In the genomic region with DNA sequence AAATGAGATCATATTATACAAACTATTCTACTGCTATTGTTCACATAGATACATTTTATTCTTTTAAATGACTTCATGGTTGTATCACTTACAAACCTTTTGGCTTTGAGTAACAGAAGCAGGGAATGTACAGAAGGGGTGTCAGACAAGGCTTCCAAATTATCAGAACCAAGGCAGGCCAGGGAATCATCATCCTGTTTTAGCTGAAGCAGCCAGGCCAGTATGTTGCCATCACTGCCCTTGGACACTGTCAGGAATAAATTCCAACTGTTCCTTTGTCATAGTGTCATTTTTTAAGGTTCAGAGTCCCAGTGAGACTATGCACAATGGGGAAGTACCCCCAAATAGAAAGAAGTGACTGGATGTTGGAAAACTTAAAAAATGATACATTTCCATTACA, we compare ENCODE assay signal across 25 cellular contexts.
"Had no signal": no experiment of that assay in that cellular context is flagged by ENCODE, and none has a peak within 500 bp of the region (broad histone marks: within the 10 kb centered on the region; RNA-seq: fewer than 3 reads in every experiment).

No MANE protein-coding gene starts in this region.

- H3K4me1 ChIP-seq: testis, tibial nerve had no signal

- H3K4me3 ChIP-seq: stomach, suprapubic skin, testis, thoracic aorta, thyroid gland, tibial artery, tibial nerve, transverse colon, upper lobe of left lung, uterus, vagina had no signal

- H3K9me3 ChIP-seq: stomach, suprapubic skin, testis, thoracic aorta, thyroid gland, tibial artery, tibial nerve, transverse colon, upper lobe of left lung, uterus, vagina had no signal

- H3K27ac ChIP-seq: stomach, suprapubic skin, testis, thoracic aorta, thyroid gland, tibial artery, tibial nerve, transverse colon, upper lobe of left lung, uterus, vagina had no signal

- H3K27me3 ChIP-seq: stomach, suprapubic skin, testis, thyroid gland, tibial artery, tibial nerve, transverse colon, upper lobe of left lung, uterus, vagina had no signal

- DNase-seq: stimulated activated CD4-positive, alpha-beta T cell treated with anti-CD3 and anti-CD28 coated beads, Interleukin-2, amount 100 ng/mL, for 48 hours; stimulated activated CD4-positive, alpha-beta T cell treated with anti-CD3 and anti-CD28 coated beads, Interleukin-4, amount 100 ng/mL, for 1 hour; stimulated activated CD4-positive, alpha-beta T cell treated with anti-CD3 and anti-CD28 coated beads, Interleukin-4, amount 100 ng/mL, for 24 hours; stimulated activated CD4-positive, alpha-beta T cell treated with anti-CD3 and anti-CD28 coated beads, Interleukin-4, amount 100 ng/mL, for 4 hours; stimulated activated CD8-positive, alpha-beta memory T cell treated with anti-CD3 and anti-CD28 coated beads, Interleukin-4, amount 100 ng/mL, for 48 hours; stimulated activated naive B cell treated with anti-CD40 and anti-IgM and Interleukin-4, amounts not matched to agents 10 μg/mL and 1 μg/mL and 100 μg/mL, for 72 hours; stimulated activated naive CD4-positive, alpha-beta T cell; stimulated activated naive CD4-positive, alpha-beta T cell treated with Interleukin-2 at 50 U/mL for 16 hours; stimulated activated naive CD8-positive, alpha-beta T cell treated with anti-CD3 and anti-CD28 coated beads, Interleukin-15, amount 100 ng/mL, for 72 hours; stimulated activated naive CD8-positive, alpha-beta T cell treated with anti-CD3 and anti-CD28 coated beads, Interleukin-15, Interleukin-2, amounts not matched to agents 100 U/mL and 50 U/mL, for 24 hours; stomach; substantia nigra; testis; thyroid gland; tibial artery; transverse colon; trophoblast cell; upper lobe of left lung; uterus had no signal

- ATAC-seq: stimulated activated effector memory CD8-positive, alpha-beta T cell treated with anti-CD3 and anti-CD28 coated beads, Interleukin-12 subunit alpha, Interleukin-12 subunit beta, amount 100 ng/mL, for 72 hours; stimulated activated memory B cell treated with anti-CD40 and anti-IgM and Interleukin-4, amounts not matched to agents 10 μg/mL and 1 μg/mL and 100 μg/mL, for 72 hours; stimulated activated naive B cell treated with anti-CD40 and anti-IgM and Interleukin-4, amounts not matched to agents 10 μg/mL and 1 μg/mL and 100 μg/mL, for 72 hours; stimulated activated naive CD8-positive, alpha-beta T cell treated with anti-CD3 and anti-CD28 coated beads, Interleukin-15, amount 100 ng/mL, for 72 hours; stimulated activated naive CD8-positive, alpha-beta T cell treated with anti-CD3 and anti-CD28 coated beads, Interleukin-15, Interleukin-2, amounts not matched to agents 100 U/mL and 50 U/mL, for 24 hours had no signal

- H3K36me3 ChIP-seq: stomach, suprapubic skin, thoracic aorta, thyroid gland, tibial artery, tibial nerve, transverse colon, upper lobe of left lung, uterus, vagina had no signal
